Comparison of ENCODE assay signal across 2 cellular contexts in genomic region chr16:52439750-52440149, GRCh38.
TF ChIP-seq lines count a peak whose summit lies in the region.

No MANE protein-coding gene starts in this region.

TF ChIP-seq in A549, 52 proteins besides CTCF, POLR2A, EP300 and RAD21:
- TF ChIP-seq MAFK (IDR thresholded peaks at IDR 0.05; ENCODE audit: partially characterized antibody) (peak; percentile 64), CHD4 (IDR thresholded peaks at IDR 0.05; ENCODE audit: borderline replicate concordance) (no peak)
TF ChIP-seq in A549: peak in this region for 1.

TF ChIP-seq in IMR-90, 13 proteins besides CTCF, POLR2A, EP300 and RAD21:
- TF ChIP-seq MAFK (IDR thresholded peaks at IDR 0.05; ENCODE audit: low read depth, low read length) (peak; percentile 79), USF2 (IDR thresholded peaks at IDR 0.05; ENCODE audit: low read depth, low read length) (no peak)
